Comparison of ENCODE assay signal across 8 cellular contexts in the genomic region with DNA sequence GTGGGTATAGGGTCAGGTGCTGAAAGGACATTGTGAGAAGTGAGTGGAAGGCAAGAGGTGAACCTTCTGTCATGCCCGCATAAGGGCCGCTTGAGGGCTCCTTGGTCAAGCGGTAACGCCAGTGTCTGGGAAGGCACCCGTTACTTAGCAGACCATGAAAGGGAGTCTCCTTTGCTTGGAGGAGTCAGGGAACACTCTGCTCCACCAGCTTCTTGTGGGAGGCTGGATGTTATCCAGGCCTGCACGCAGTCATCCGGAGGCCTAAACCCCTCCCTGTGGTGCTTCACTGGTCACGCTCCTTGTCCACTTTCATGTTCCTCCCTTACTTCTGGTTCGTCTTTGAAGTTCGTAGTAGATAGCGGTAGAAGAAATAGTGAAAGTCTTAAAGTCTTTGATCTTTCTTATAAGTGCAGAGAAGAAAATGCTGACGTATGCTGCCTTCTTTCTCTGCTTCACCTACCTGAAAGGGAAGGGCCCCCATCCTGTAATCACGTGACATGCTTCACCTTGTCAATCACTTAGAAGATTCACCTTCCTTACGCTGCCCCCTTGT. TPM values are rescaled to one million over a fixed set of nuclear protein-coding genes. Genes with fewer than 3 reads are reported as not detected.
A peak's percentile ranks its signal among the peaks of the same experiment; 100 is the strongest.
DNase-seq lines count a peak whose midpoint lies in the region; FAIRE-seq and TF ChIP-seq lines count a peak whose summit lies in the region.
"Not testable (repeated sequence)": the region's sequence is repeated elsewhere in the genome, so short reads cannot be mapped to it uniquely, and the experiment has no call there.

No MANE protein-coding gene starts in this region.

- H3K4me1 ChIP-seq in CD4-positive, alpha-beta memory T cell (ENCODE audit: insufficient read depth, low read length): peaks cover 28% of the 10 kb centered on the region
- H3K4me1 ChIP-seq in HEK293 (ENCODE audit: control insufficient read depth, insufficient read depth, low read length): not testable (repeated sequence)
- H3K4me1 ChIP-seq in hepatocyte (ENCODE audit: insufficient read depth): peaks cover 25% of the 10 kb centered on the region

- H3K4me1 Mint-ChIP-seq in CD4-positive, alpha-beta memory T cell: peaks cover 7 to 32% (median 9%) of the 10 kb centered on the region in 4 donors
- peaks cover 40% of the 10 kb centered on the region for H3K4me1 Mint-ChIP-seq in activated T-cell treated with anti-CD3 and anti-CD28 coated beads, Interleukin-2, amount 50 U/mL, for 24 hours (ENCODE audit: low read depth)
- H3K4me1 Mint-ChIP-seq in neural crest cell (peaks cover 48% of the 10 kb centered on the region), type B pancreatic cell (ENCODE audit: unreplicated experiment) (peaks cover 31% of the 10 kb centered on the region)

- H3K9me2 ChIP-seq in hepatocyte (replicated peaks; ENCODE audit: insufficient read depth): not testable (repeated sequence)

- H2AFZ ChIP-seq in hepatocyte: not testable (repeated sequence)

- H3K36me3 ChIP-seq in CD4-positive, alpha-beta memory T cell (ENCODE audit: insufficient read depth, low read length); HEK293 (ENCODE audit: control insufficient read depth in 2 of 2, insufficient read depth in 1 of 2, low read length in 2 of 2); hepatocyte (replicated peaks; ENCODE audit: insufficient read depth, low read depth): not testable (repeated sequence)

- H3K4me2 ChIP-seq in hepatocyte: peak overlapping the region; percentile 60

- H3K27me3 Mint-ChIP-seq in CD4-positive, alpha-beta memory T cell; activated T-cell treated with anti-CD3 and anti-CD28 coated beads, Interleukin-2, amount 50 U/mL, for 24 hours; neural crest cell (ENCODE audit: low read depth); type B pancreatic cell: not testable (repeated sequence)

- H4K20me1 ChIP-seq in hepatocyte (ENCODE audit: insufficient read depth, poor library complexity, severe bottlenecking): not testable (repeated sequence)

- not testable (repeated sequence) for H3K4me3 ChIP-seq in CD4-positive, alpha-beta memory T cell (ENCODE audit: low read length in 2 of 2); HEK293 (ENCODE audit: low read depth, low read length); hepatocyte

- peaks cover 26% of the 10 kb centered on the region for H3K79me2 ChIP-seq in hepatocyte

- not testable (repeated sequence) for H3K27ac ChIP-seq in CD4-positive, alpha-beta memory T cell (ENCODE audit: low read depth, low read length); HEK293 (ENCODE audit: extremely low read depth, low read depth, low read length); hepatocyte

- peak overlapping the region; percentile 23 to 76 (median 56) for H3K4me3 Mint-ChIP-seq in CD4-positive, alpha-beta memory T cell
- H3K4me3 Mint-ChIP-seq in activated T-cell treated with anti-CD3 and anti-CD28 coated beads, Interleukin-2, amount 50 U/mL, for 24 hours: peak overlapping the region; percentile 34
- peak overlapping the region; percentile 83 for H3K4me3 Mint-ChIP-seq in neural crest cell
- peak overlapping the region; percentile 56 for H3K4me3 Mint-ChIP-seq in type B pancreatic cell

- not testable (repeated sequence) for TF ChIP-seq CTCF in HEK293 (tag by site-specific recombination; IDR thresholded peaks at IDR 0.05); hepatocyte (IDR thresholded peaks at IDR 0.05; ENCODE audit: poor library complexity); neural crest cell (conservative IDR thresholded peaks at IDR 0.05); type B pancreatic cell (conservative IDR thresholded peaks at IDR 0.05)

- H3K27ac Mint-ChIP-seq in CD4-positive, alpha-beta memory T cell: peak overlapping the region in 3 of 7 donors; percentile 40 to 66 (median 51)
- H3K27ac Mint-ChIP-seq in activated T-cell treated with anti-CD3 and anti-CD28 coated beads, Interleukin-2, amount 50 U/mL, for 24 hours; neural crest cell (ENCODE audit: unreplicated experiment); type B pancreatic cell: not testable (repeated sequence)

- H3K9me3 ChIP-seq in CD4-positive, alpha-beta memory T cell (ENCODE audit: control insufficient read depth in 1 of 2, low read length in 2 of 2); HEK293 (ENCODE audit: control insufficient read depth, insufficient read depth, low read depth, low read length); hepatocyte (ENCODE audit: low read depth): not testable (repeated sequence)

- 66% methylated on average over 14 of the region's 14 CpGs for WGBS in hepatocyte (ENCODE audit: low lambda C conversion rate, missing lambda C conversion rate)

- POLR2A ChIA-PET in CD4-positive, alpha-beta memory T cell (lab: Charles Lee; ENCODE audit: partially characterized antibody): interaction anchor here (0.7 to 4.0 kb wide), 4 partner anchors 10 to 347 kb away, joined by 3 to 12 read pairs (median 6); partner anchors contain the start of gene SPIRE2
- POLR2A ChIA-PET in HEK293 (lab: Yijun Ruan, JAX): not testable (repeated sequence)

- intact Hi-C loops in CD4-positive, alpha-beta memory T cell (cut with micrococcal nuclease): not testable (repeated sequence)

- H3K36me3 Mint-ChIP-seq in CD4-positive, alpha-beta memory T cell; neural crest cell (ENCODE audit: low read depth); type B pancreatic cell: not testable (repeated sequence)
- H3K36me3 Mint-ChIP-seq in activated T-cell treated with anti-CD3 and anti-CD28 coated beads, Interleukin-2, amount 50 U/mL, for 24 hours (ENCODE audit: low read depth): peaks cover 15% of the 10 kb centered on the region

- not testable (repeated sequence) for H3K9me3 Mint-ChIP-seq in CD4-positive, alpha-beta memory T cell; activated T-cell treated with anti-CD3 and anti-CD28 coated beads, Interleukin-2, amount 50 U/mL, for 24 hours; neural crest cell; type B pancreatic cell

- peak in 4 of 5 donors; percentile 21 to 38 (median 24) for DNase-seq in CD4-positive, alpha-beta memory T cell
- DNase-seq in RCC 7860 (ENCODE audit: low spot score): peak; percentile 35
- DNase-seq in activated T-cell treated with anti-CD3 and anti-CD28 coated beads, Interleukin-2, amount 50 U/mL, for 24 hours; hepatocyte (ENCODE audit: low spot score); neural crest cell (ENCODE audit: low read depth, low spot score); type B pancreatic cell (ENCODE audit: extremely low spot score, unreplicated experiment): not testable (repeated sequence)
- DNase-seq in central memory CD4-positive, alpha-beta T cell: peak; percentile 14

- not testable (repeated sequence) for H3K27me3 ChIP-seq in CD4-positive, alpha-beta memory T cell (ENCODE audit: insufficient read depth, low read length); hepatocyte

- FAIRE-seq in RCC 7860 (lab: Jason Lieb, UNC): not testable (repeated sequence)

- CTCF ChIA-PET in CD4-positive, alpha-beta memory T cell (lab: Charles Lee; ENCODE audit: partially characterized antibody): interaction anchor here (1.2 kb wide), 1 partner anchor 118 kb away, joined by 5 read pairs; no protein-coding TSS in a partner anchor
- CTCF ChIA-PET in HEK293 (lab: Yijun Ruan, JAX): interaction anchor here (0.7 to 1.0 kb wide), 2 partner anchors 41 to 69 kb away, joined by 3 read pairs; no protein-coding TSS in a partner anchor

TF ChIP-seq in HEK293, 187 proteins besides CTCF, POLR2A, EP300 and RAD21:
- TF ChIP-seq ZNF600 (tag by site-specific recombination; IDR thresholded peaks at IDR 0.05) (peak; percentile 60; the same call in 1 of the 2 replicates), PRDM1 (tag by site-specific recombination; IDR thresholded peaks at IDR 0.05) (peak; percentile 77)

RNA-seq across cellular contexts. Expression of gene FANCA, which starts 2.5 kb away (rescaled TPM):
- 10 to 100 TPM in 1 of 2 experiments, 1 to 10 TPM in 1; 9.6 to 10.1 TPM for total RNA-seq in CD4-positive, alpha-beta memory T cell
- 1 to 10 TPM; 4.6 to 8.1 TPM for polyA plus RNA-seq in CD4-positive, alpha-beta memory T cell
- total RNA-seq in hepatocyte: 6.1 and 9.5 TPM in 2 replicates
- polyA plus RNA-seq in hepatocyte: 9.6 and 11.4 TPM in 2 replicates
- total RNA-seq in neural crest cell: 118 and 129 TPM in 2 replicates
- total RNA-seq in type B pancreatic cell (ENCODE audit: low replicate concordance): 21.9 and 73.3 TPM in 2 replicates

RNA-seq across cellular contexts. Expression of gene SPIRE2, which starts 9.3 kb away (rescaled TPM):
- 1 to 10 TPM; 3.0 to 3.3 TPM for total RNA-seq in CD4-positive, alpha-beta memory T cell
- under 1 TPM in 1 of 2 donors, not detected in 1; 0.71 TPM for polyA plus RNA-seq in CD4-positive, alpha-beta memory T cell
- total RNA-seq in hepatocyte (16.9 and 21.7 TPM in 2 replicates), neural crest cell (18.0 and 19.3 TPM in 2 replicates), type B pancreatic cell (ENCODE audit: low replicate concordance) (17.1 and 18.6 TPM in 2 replicates)
- polyA plus RNA-seq in hepatocyte: 13.4 and 18.4 TPM in 2 replicates

RNA-seq across cellular contexts. Expression of gene TCF25, which starts 54.5 kb away (rescaled TPM):
- 100 to 1,000 TPM; 283 to 308 TPM for total RNA-seq in CD4-positive, alpha-beta memory T cell
- polyA plus RNA-seq in CD4-positive, alpha-beta memory T cell: 100 to 1,000 TPM in 1 of 2 donors, 10 to 100 TPM in 1; 86.4 to 108 TPM
- total RNA-seq in hepatocyte (79.3 and 130 TPM in 2 replicates), neural crest cell (198 and 209 TPM in 2 replicates), type B pancreatic cell (ENCODE audit: low replicate concordance) (170 and 184 TPM in 2 replicates)
- 206 and 256 TPM in 2 replicates for polyA plus RNA-seq in hepatocyte
